ENCODE assay signal across 30 cellular contexts in the genomic region with DNA sequence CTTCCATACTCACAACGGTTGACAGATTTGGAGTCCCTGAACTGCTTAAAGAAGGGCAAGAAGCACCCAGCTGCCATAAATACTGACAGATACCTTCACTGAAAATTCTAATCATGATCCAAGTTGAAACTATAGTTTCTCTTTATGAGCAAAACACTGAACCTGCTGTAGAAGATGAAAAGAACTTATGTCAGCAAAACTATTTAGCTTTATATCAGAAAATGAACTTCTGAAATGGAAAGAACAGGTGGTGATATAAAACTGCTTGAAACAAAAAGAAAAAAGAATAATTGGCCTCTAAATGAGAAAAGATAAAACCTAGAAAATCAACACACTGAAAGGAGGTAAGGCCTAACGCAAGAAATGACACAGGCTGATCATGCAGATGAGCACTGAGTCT.
A peak's percentile ranks its signal among the peaks of the same experiment; 100 is the strongest.
DNase-seq lines count a peak whose midpoint lies in the region; ATAC-seq and TF ChIP-seq lines count a peak whose summit lies in the region.
"Had no signal": no experiment of that assay in that cellular context is flagged by ENCODE, and none has a peak within 500 bp of the region (broad histone marks: within the 10 kb centered on the region; RNA-seq: fewer than 3 reads in every experiment).

No MANE protein-coding gene starts in this region.

- H3K4me1 ChIP-seq in MM.1S (ENCODE audit: low read length) (peaks cover 25% of the 10 kb centered on the region), foreskin keratinocyte (no peaks in the 10 kb centered on the region)
- H3K4me1 ChIP-seq: colonic mucosa, parathyroid adenoma, right atrium auricular region, thyroid gland, uterus had no signal

- no peak for ATAC-seq in activated naive CD8-positive, alpha-beta T cell treated with anti-CD3 and anti-CD28 coated beads, Interleukin-2, amount 10 ng/mL, durations not matched to agents 7 days and 5 days (ENCODE audit: low read depth)
- ATAC-seq in foreskin keratinocyte (no peak), GM18873 (IDR thresholded peaks at IDR 0.05; ENCODE audit: low FRiP score, unreplicated experiment) (no peak)
- ATAC-seq: left cardiac atrium, PC-3, T-helper 17 cell had no signal

- H3K9me3 Mint-ChIP-seq in activated T-cell treated with anti-CD3 and anti-CD28 coated beads, Interleukin-2, amount 50 U/mL, for 24 hours: no peaks in the 10 kb centered on the region
- H3K9me3 Mint-ChIP-seq in activated naive CD8-positive, alpha-beta T cell treated with anti-CD3 and anti-CD28 coated beads, Interleukin-2, amount 10 ng/mL, durations not matched to agents 7 days and 5 days: no peaks in the 10 kb centered on the region
- H3K9me3 Mint-ChIP-seq in osteocyte (ENCODE audit: unreplicated experiment): no peaks in the 10 kb centered on the region

- no peaks in the 10 kb centered on the region for H3F3A ChIP-seq in MM.1S (ENCODE audit: insufficient read depth, low read length)

- no peak for DNase-seq in activated T-cell treated with anti-CD3 and anti-CD28 coated beads, Interleukin-2, amount 50 U/mL, for 24 hours
- DNase-seq in activated T-cell treated with anti-CD3 and anti-CD28 coated beads, Interleukin-2, amount 50 U/mL, for 1 hour: no peak
- DNase-seq in MM.1S: no peak
- no peak for DNase-seq in activated naive CD8-positive, alpha-beta T cell treated with anti-CD3 and anti-CD28 coated beads, Interleukin-2, amount 10 ng/mL, durations not matched to agents 7 days and 5 days
- no peak for DNase-seq in osteocyte (ENCODE audit: extremely low spot score, unreplicated experiment)
- no peak for DNase-seq in foreskin keratinocyte
- DNase-seq: activated CD4-positive, CD25-positive, alpha-beta regulatory T cell treated with anti-CD3 and anti-CD28 coated beads, Interleukin-2, amount 50 U/mL, for 72 hours; activated effector memory CD4-positive, alpha-beta T cell treated with Interleukin-2 at 50 U/mL for 16 hours; colonic mucosa; effector CD4-positive, alpha-beta T cell; HCEC 1CT; hypothalamus; Karpas-422; left cardiac atrium; NCI-H1417; NCI-H2029; NCI-H524; PC-3; SK-N-SH; spleen; stimulated activated CD4-positive, alpha-beta T cell treated with anti-CD3 and anti-CD28 coated beads, Interleukin-2, amount 100 ng/mL, for 24 hours; stimulated activated CD8-positive, alpha-beta memory T cell treated with anti-CD3 and anti-CD28 coated beads, Interleukin-4, amount 100 ng/mL, for 48 hours; T-helper 17 cell; thyroid gland; uterus had no signal

- H2AFZ ChIP-seq in MM.1S (ENCODE audit: low read length): no peak overlapping the region
- H2AFZ ChIP-seq: parathyroid adenoma had no signal

- peaks cover 35% of the 10 kb centered on the region for H3K36me3 Mint-ChIP-seq in activated T-cell treated with anti-CD3 and anti-CD28 coated beads, Interleukin-2, amount 50 U/mL, for 24 hours (ENCODE audit: low read depth)
- H3K36me3 Mint-ChIP-seq in activated naive CD8-positive, alpha-beta T cell treated with anti-CD3 and anti-CD28 coated beads, Interleukin-2, amount 10 ng/mL, durations not matched to agents 7 days and 5 days: peaks cover 18% of the 10 kb centered on the region
- peaks cover 18% of the 10 kb centered on the region for H3K36me3 Mint-ChIP-seq in osteocyte (ENCODE audit: unreplicated experiment)

- H3K27ac ChIP-seq in MM.1S (ENCODE audit: low read length): no peak overlapping the region
- no peak overlapping the region for H3K27ac ChIP-seq in foreskin keratinocyte
- H3K27ac ChIP-seq: cardiac muscle cell, colonic mucosa, HL-60, parathyroid adenoma, right atrium auricular region, spleen, thyroid gland, uterus had no signal

- no peaks in the 10 kb centered on the region for H3K27me3 ChIP-seq in MM.1S (replicated peaks; ENCODE audit: insufficient read depth, low read length)
- H3K27me3 ChIP-seq in foreskin keratinocyte: no peaks in the 10 kb centered on the region
- H3K27me3 ChIP-seq: cardiac muscle cell, colonic mucosa, right atrium auricular region, spleen, thyroid gland, uterus had no signal

- H3K79me2 ChIP-seq in MM.1S (ENCODE audit: low read length): no peaks in the 10 kb centered on the region
- H3K79me2 ChIP-seq: parathyroid adenoma had no signal

- peak overlapping the region; percentile 15; the same call in 1 of the 2 replicates for H3K4me2 ChIP-seq in MM.1S (ENCODE audit: low read depth, low read length)
- H3K4me2 ChIP-seq: SK-N-SH had no signal

- no peaks in the 10 kb centered on the region for H3K9me3 ChIP-seq in MM.1S (replicated peaks; ENCODE audit: insufficient read depth, low read length)
- H3K9me3 ChIP-seq: colonic mucosa, right atrium auricular region, SK-N-SH, spleen, thyroid gland, uterus had no signal

- no peaks in the 10 kb centered on the region for H4K20me1 ChIP-seq in MM.1S (ENCODE audit: insufficient read depth, low read length)

- POLR2A ChIA-PET in activated naive CD8-positive, alpha-beta T cell treated with anti-CD3 and anti-CD28 coated beads, Interleukin-2, amount 10 ng/mL, durations not matched to agents 7 days and 5 days (lab: Charles Lee): no interaction called here

- no peaks in the 10 kb centered on the region for H3K36me3 ChIP-seq in MM.1S (replicated peaks; ENCODE audit: insufficient read depth, low read length)
- H3K36me3 ChIP-seq: cardiac muscle cell, colonic mucosa, thyroid gland, uterus had no signal

- H3K27me3 Mint-ChIP-seq in activated T-cell treated with anti-CD3 and anti-CD28 coated beads, Interleukin-2, amount 50 U/mL, for 24 hours: no peaks in the 10 kb centered on the region
- no peaks in the 10 kb centered on the region for H3K27me3 Mint-ChIP-seq in activated naive CD8-positive, alpha-beta T cell treated with anti-CD3 and anti-CD28 coated beads, Interleukin-2, amount 10 ng/mL, durations not matched to agents 7 days and 5 days
- H3K27me3 Mint-ChIP-seq in osteocyte (ENCODE audit: unreplicated experiment): no peaks in the 10 kb centered on the region
- H3K27me3 Mint-ChIP-seq: T-helper 17 cell had no signal

- H3K9ac ChIP-seq in MM.1S (ENCODE audit: low read length): no peak overlapping the region
- H3K9ac ChIP-seq: parathyroid adenoma, SK-N-SH had no signal

- no peak overlapping the region for H3K4me3 ChIP-seq in MM.1S (ENCODE audit: low read length)
- H3K4me3 ChIP-seq: cardiac muscle cell, colonic mucosa, right atrium auricular region, spleen, thyroid gland, uterus had no signal

- H3K27ac Mint-ChIP-seq in activated T-cell treated with anti-CD3 and anti-CD28 coated beads, Interleukin-2, amount 50 U/mL, for 24 hours: peak overlapping the region; percentile 50
- H3K27ac Mint-ChIP-seq in activated naive CD8-positive, alpha-beta T cell treated with anti-CD3 and anti-CD28 coated beads, Interleukin-2, amount 10 ng/mL, durations not matched to agents 7 days and 5 days: no peak overlapping the region
- peak overlapping the region; percentile 35 for H3K27ac Mint-ChIP-seq in osteocyte (ENCODE audit: unreplicated experiment)
- H3K27ac Mint-ChIP-seq: T-helper 17 cell had no signal

- no peak overlapping the region for H3K4me3 Mint-ChIP-seq in activated T-cell treated with anti-CD3 and anti-CD28 coated beads, Interleukin-2, amount 50 U/mL, for 24 hours
- H3K4me3 Mint-ChIP-seq in activated naive CD8-positive, alpha-beta T cell treated with anti-CD3 and anti-CD28 coated beads, Interleukin-2, amount 10 ng/mL, durations not matched to agents 7 days and 5 days: peak overlapping the region; percentile 13
- no peak overlapping the region for H3K4me3 Mint-ChIP-seq in osteocyte (ENCODE audit: unreplicated experiment)
- H3K4me3 Mint-ChIP-seq: T-helper 17 cell had no signal

- peaks cover 34% of the 10 kb centered on the region for H3K4me1 Mint-ChIP-seq in activated T-cell treated with anti-CD3 and anti-CD28 coated beads, Interleukin-2, amount 50 U/mL, for 24 hours (ENCODE audit: low read depth)
- peaks cover 36% of the 10 kb centered on the region for H3K4me1 Mint-ChIP-seq in activated naive CD8-positive, alpha-beta T cell treated with anti-CD3 and anti-CD28 coated beads, Interleukin-2, amount 10 ng/mL, durations not matched to agents 7 days and 5 days
- peaks cover 77% of the 10 kb centered on the region for H3K4me1 Mint-ChIP-seq in osteocyte (ENCODE audit: unreplicated experiment)

- TF ChIP-seq CTCF in MM.1S (IDR thresholded peaks at IDR 0.05; ENCODE audit: low read length) (no peak), osteocyte (IDR thresholded peaks at IDR 0.05) (no peak), foreskin keratinocyte (conservative IDR thresholded peaks at IDR 0.05) (no peak)

- H3K9me2 ChIP-seq in MM.1S (replicated peaks; ENCODE audit: insufficient read depth, low read length): no peaks in the 10 kb centered on the region
- H3K9me2 ChIP-seq: SK-N-SH had no signal
